1 cellular context compared by ENCODE assay signal in the genomic region with DNA sequence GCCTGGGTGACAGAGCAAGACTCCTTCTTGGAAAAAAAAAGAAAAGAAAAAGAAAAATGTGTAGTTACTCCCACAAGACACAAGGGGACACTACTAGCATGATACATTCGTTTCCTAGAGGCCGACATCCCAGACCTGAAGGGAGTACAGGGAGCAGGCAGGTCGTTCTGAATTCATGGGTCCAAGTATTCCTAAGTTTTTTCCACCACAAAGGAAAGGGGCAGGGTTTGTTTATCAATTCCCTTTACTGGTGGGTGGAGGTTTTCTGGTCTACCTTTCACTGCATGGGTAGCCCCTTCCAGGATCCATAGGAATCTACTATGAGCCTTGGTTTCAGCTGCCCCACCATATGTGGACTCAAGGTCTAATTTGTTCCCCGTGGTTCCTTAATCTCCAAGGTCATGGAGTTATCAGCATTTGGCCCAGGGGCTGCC.
TF ChIP-seq lines count a peak whose summit lies in the region.

No MANE protein-coding gene starts in this region.

TF ChIP-seq in HepG2, 621 proteins besides CTCF, POLR2A, EP300 and RAD21 (continued from another document):
- TF ChIP-seq, protein P1, sequence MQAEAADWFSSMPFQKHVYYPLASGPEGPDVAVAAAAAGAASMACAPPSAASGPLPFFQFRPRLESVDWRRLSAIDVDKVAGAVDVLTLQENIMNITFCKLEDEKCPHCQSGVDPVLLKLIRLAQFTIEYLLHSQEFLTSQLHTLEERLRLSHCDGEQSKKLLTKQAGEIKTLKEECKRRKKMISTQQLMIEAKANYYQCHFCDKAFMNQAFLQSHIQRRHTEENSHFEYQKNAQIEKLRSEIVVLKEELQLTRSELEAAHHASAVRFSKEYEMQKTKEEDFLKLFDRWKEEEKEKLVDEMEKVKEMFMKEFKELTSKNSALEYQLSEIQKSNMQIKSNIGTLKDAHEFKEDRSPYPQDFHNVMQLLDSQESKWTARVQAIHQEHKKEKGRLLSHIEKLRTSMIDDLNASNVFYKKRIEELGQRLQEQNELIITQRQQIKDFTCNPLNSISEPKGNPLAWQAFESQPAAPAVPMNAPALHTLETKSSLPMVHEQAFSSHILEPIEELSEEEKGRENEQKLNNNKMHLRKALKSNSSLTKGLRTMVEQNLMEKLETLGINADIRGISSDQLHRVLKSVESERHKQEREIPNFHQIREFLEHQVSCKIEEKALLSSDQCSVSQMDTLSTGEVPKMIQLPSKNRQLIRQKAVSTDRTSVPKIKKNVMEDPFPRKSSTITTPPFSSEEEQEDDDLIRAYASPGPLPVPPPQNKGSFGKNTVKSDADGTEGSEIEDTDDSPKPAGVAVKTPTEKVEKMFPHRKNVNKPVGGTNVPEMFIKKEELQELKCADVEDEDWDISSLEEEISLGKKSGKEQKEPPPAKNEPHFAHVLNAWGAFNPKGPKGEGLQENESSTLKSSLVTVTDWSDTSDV (CRISPR knock-in tag; IDR thresholded peaks at IDR 0.05), result no peak
- TF ChIP-seq, protein P2, sequence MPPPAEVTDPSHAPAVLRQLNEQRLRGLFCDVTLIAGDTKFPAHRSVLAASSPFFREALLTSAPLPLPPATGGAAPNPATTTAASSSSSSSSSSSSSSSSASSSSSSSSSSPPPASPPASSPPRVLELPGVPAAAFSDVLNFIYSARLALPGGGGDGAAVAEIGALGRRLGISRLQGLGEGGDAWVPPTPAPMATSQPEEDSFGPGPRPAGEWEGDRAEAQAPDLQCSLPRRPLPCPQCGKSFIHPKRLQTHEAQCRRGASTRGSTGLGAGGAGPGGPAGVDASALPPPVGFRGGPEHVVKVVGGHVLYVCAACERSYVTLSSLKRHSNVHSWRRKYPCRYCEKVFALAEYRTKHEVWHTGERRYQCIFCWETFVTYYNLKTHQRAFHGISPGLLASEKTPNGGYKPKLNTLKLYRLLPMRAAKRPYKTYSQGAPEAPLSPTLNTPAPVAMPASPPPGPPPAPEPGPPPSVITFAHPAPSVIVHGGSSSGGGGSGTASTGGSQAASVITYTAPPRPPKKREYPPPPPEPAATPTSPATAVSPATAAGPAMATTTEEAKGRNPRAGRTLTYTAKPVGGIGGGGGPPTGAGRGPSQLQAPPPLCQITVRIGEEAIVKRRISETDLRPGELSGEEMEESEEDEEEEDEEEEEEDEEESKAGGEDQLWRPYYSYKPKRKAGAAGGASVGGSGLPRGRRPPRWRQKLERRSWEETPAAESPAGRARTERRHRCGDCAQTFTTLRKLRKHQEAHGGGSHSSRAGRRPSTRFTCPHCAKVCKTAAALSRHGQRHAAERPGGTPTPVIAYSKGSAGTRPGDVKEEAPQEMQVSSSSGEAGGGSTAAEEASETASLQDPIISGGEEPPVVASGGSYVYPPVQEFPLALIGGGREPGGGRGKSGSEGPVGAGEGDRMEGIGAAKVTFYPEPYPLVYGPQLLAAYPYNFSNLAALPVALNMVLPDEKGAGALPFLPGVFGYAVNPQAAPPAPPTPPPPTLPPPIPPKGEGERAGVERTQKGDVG (CRISPR knock-in tag; IDR thresholded peaks at IDR 0.05; ENCODE audit: borderline replicate concordance), result no peak
- TF ChIP-seq MBNL3 (CRISPR knock-in tag; conservative IDR thresholded peaks at IDR 0.05), result no peak
- TF ChIP-seq RXRB (CRISPR knock-in tag; IDR thresholded peaks at IDR 0.05; ENCODE audit: borderline replicate concordance), result peak; percentile 59; the same call in 1 of the 2 replicates
- TF ChIP-seq MIER3 (CRISPR knock-in tag; IDR thresholded peaks at IDR 0.05; ENCODE audit: borderline replicate concordance), result no peak
- TF ChIP-seq FOXP1 (IDR thresholded peaks at IDR 0.05), result no peak
- no peak for TF ChIP-seq FOXP1 (CRISPR knock-in tag; IDR thresholded peaks at IDR 0.05)
- no peak for TF ChIP-seq MED13 (CRISPR knock-in tag; IDR thresholded peaks at IDR 0.05)
- TF ChIP-seq, protein P3, sequence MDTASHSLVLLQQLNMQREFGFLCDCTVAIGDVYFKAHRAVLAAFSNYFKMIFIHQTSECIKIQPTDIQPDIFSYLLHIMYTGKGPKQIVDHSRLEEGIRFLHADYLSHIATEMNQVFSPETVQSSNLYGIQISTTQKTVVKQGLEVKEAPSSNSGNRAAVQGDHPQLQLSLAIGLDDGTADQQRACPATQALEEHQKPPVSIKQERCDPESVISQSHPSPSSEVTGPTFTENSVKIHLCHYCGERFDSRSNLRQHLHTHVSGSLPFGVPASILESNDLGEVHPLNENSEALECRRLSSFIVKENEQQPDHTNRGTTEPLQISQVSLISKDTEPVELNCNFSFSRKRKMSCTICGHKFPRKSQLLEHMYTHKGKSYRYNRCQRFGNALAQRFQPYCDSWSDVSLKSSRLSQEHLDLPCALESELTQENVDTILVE (CRISPR knock-in tag; IDR thresholded peaks at IDR 0.05), result no peak
- TF ChIP-seq, protein P4, sequence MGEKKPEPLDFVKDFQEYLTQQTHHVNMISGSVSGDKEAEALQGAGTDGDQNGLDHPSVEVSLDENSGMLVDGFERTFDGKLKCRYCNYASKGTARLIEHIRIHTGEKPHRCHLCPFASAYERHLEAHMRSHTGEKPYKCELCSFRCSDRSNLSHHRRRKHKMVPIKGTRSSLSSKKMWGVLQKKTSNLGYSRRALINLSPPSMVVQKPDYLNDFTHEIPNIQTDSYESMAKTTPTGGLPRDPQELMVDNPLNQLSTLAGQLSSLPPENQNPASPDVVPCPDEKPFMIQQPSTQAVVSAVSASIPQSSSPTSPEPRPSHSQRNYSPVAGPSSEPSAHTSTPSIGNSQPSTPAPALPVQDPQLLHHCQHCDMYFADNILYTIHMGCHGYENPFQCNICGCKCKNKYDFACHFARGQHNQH (CRISPR knock-in tag; IDR thresholded peaks at IDR 0.05), result no peak
- TF ChIP-seq EZH2 (conservative IDR thresholded peaks at IDR 0.05; ENCODE audit: low read depth, low read length), result no peak
